ENCODE assay signal across 1 cellular context in the genomic region with DNA sequence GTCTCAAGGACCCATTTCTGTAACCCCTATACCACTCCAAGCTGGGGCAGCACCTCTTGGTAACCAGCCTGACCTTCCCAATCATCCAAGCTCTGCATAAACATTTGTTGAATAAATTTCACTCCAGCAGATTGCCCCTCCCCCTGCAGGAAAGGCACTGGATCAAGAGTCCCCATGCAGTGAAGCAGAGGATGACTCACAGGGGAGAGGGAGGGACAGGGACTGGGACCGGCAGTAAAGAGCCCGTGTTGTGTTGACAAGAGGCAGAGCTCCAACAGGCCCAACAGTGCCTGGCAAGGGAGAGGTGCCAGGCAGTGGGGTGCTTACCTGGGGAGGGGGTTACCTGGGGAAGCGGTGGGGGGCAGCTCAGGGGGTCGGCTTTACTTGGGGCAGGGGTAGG.
TF ChIP-seq lines count a peak whose summit lies in the region.

No MANE protein-coding gene starts in this region.

TF ChIP-seq in HEK293, 187 proteins besides CTCF, POLR2A, EP300 and RAD21 (continued from another document):
- TF ChIP-seq ZNF10 (tag by site-specific recombination; IDR thresholded peaks at IDR 0.05) = no peak
- TF ChIP-seq ZSCAN16 (tag by site-specific recombination; IDR thresholded peaks at IDR 0.05) = no peak
- TF ChIP-seq, protein P1, sequence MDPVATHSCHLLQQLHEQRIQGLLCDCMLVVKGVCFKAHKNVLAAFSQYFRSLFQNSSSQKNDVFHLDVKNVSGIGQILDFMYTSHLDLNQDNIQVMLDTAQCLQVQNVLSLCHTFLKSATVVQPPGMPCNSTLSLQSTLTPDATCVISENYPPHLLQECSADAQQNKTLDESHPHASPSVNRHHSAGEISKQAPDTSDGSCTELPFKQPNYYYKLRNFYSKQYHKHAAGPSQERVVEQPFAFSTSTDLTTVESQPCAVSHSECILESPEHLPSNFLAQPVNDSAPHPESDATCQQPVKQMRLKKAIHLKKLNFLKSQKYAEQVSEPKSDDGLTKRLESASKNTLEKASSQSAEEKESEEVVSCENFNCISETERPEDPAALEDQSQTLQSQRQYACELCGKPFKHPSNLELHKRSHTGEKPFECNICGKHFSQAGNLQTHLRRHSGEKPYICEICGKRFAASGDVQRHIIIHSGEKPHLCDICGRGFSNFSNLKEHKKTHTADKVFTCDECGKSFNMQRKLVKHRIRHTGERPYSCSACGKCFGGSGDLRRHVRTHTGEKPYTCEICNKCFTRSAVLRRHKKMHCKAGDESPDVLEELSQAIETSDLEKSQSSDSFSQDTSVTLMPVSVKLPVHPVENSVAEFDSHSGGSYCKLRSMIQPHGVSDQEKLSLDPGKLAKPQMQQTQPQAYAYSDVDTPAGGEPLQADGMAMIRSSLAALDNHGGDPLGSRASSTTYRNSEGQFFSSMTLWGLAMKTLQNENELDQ (tag by site-specific recombination; IDR thresholded peaks at IDR 0.05; ENCODE audit: low read depth) = no peak
- no peak for TF ChIP-seq KLF10 (tag by site-specific recombination; IDR thresholded peaks at IDR 0.05)
- TF ChIP-seq, protein P2, sequence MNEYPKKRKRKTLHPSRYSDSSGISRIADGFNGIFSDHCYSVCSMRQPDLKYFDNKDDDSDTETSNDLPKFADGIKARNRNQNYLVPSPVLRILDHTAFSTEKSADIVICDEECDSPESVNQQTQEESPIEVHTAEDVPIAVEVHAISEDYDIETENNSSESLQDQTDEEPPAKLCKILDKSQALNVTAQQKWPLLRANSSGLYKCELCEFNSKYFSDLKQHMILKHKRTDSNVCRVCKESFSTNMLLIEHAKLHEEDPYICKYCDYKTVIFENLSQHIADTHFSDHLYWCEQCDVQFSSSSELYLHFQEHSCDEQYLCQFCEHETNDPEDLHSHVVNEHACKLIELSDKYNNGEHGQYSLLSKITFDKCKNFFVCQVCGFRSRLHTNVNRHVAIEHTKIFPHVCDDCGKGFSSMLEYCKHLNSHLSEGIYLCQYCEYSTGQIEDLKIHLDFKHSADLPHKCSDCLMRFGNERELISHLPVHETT (tag by site-specific recombination; IDR thresholded peaks at IDR 0.05) = no peak
- no peak for TF ChIP-seq ZBTB20 (tag by site-specific recombination; IDR thresholded peaks at IDR 0.05)
- TF ChIP-seq HOXD13 (CRISPR knock-in tag; IDR thresholded peaks at IDR 0.05; ENCODE audit: borderline replicate concordance) = no peak
- TF ChIP-seq ZNF266 (tag by site-specific recombination; IDR thresholded peaks at IDR 0.05; ENCODE audit: low read depth) = no peak
- TF ChIP-seq ZNF707 (tag by site-specific recombination; IDR thresholded peaks at IDR 0.05) = no peak
- TF ChIP-seq ZNF366 (tag by site-specific recombination; conservative IDR thresholded peaks at IDR 0.05) = peak; percentile 51
- no peak for TF ChIP-seq ZNF37A (tag by site-specific recombination; IDR thresholded peaks at IDR 0.05)
- TF ChIP-seq ZNF133 (tag by site-specific recombination; IDR thresholded peaks at IDR 0.05) = no peak
- no peak for TF ChIP-seq ZNF549 (tag by site-specific recombination; IDR thresholded peaks at IDR 0.05)
- TF ChIP-seq ZNF76 (tag by site-specific recombination; IDR thresholded peaks at IDR 0.05; ENCODE audit: borderline replicate concordance, low read depth) = no peak
- TF ChIP-seq ZNF394 (tag by site-specific recombination; IDR thresholded peaks at IDR 0.05; ENCODE audit: borderline replicate concordance) = no peak
- TF ChIP-seq ZBTB8A (tag by site-specific recombination; IDR thresholded peaks at IDR 0.05) = no peak
- TF ChIP-seq, protein P3, sequence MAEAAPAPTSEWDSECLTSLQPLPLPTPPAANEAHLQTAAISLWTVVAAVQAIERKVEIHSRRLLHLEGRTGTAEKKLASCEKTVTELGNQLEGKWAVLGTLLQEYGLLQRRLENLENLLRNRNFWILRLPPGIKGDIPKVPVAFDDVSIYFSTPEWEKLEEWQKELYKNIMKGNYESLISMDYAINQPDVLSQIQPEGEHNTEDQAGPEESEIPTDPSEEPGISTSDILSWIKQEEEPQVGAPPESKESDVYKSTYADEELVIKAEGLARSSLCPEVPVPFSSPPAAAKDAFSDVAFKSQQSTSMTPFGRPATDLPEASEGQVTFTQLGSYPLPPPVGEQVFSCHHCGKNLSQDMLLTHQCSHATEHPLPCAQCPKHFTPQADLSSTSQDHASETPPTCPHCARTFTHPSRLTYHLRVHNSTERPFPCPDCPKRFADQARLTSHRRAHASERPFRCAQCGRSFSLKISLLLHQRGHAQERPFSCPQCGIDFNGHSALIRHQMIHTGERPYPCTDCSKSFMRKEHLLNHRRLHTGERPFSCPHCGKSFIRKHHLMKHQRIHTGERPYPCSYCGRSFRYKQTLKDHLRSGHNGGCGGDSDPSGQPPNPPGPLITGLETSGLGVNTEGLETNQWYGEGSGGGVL (tag by site-specific recombination; IDR thresholded peaks at IDR 0.05) = no peak
- no peak for TF ChIP-seq ZNF391 (tag by site-specific recombination; IDR thresholded peaks at IDR 0.05; ENCODE audit: borderline replicate concordance, low read depth)
- TF ChIP-seq, protein P4, sequence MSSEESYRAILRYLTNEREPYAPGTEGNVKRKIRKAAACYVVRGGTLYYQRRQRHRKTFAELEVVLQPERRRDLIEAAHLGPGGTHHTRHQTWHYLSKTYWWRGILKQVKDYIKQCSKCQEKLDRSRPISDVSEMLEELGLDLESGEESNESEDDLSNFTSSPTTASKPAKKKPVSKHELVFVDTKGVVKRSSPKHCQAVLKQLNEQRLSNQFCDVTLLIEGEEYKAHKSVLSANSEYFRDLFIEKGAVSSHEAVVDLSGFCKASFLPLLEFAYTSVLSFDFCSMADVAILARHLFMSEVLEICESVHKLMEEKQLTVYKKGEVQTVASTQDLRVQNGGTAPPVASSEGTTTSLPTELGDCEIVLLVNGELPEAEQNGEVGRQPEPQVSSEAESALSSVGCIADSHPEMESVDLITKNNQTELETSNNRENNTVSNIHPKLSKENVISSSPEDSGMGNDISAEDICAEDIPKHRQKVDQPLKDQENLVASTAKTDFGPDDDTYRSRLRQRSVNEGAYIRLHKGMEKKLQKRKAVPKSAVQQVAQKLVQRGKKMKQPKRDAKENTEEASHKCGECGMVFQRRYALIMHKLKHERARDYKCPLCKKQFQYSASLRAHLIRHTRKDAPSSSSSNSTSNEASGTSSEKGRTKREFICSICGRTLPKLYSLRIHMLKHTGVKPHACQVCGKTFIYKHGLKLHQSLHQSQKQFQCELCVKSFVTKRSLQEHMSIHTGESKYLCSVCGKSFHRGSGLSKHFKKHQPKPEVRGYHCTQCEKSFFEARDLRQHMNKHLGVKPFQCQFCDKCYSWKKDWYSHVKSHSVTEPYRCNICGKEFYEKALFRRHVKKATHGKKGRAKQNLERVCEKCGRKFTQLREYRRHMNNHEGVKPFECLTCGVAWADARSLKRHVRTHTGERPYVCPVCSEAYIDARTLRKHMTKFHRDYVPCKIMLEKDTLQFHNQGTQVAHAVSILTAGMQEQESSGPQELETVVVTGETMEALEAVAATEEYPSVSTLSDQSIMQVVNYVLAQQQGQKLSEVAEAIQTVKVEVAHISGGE (tag by site-specific recombination; conservative IDR thresholded peaks at IDR 0.05; ENCODE audit: low read depth) = no peak; the same call in 1 of the 2 replicates
- TF ChIP-seq ZNF174 (tag by site-specific recombination; IDR thresholded peaks at IDR 0.05) = no peak
- TF ChIP-seq ZNF621 (tag by site-specific recombination; IDR thresholded peaks at IDR 0.05) = no peak
- TF ChIP-seq ZNF658 (tag by site-specific recombination; IDR thresholded peaks at IDR 0.05) = no peak
- peak; percentile 63 for TF ChIP-seq ZNF341 (tag by site-specific recombination; IDR thresholded peaks at IDR 0.05; ENCODE audit: low read depth)
- TF ChIP-seq ZNF571 (tag by site-specific recombination; IDR thresholded peaks at IDR 0.05) = no peak
- peak; percentile 46; the same call in 1 of the 2 replicates for TF ChIP-seq ZBTB48 (tag by site-specific recombination; IDR thresholded peaks at IDR 0.05)
- TF ChIP-seq, protein P5, sequence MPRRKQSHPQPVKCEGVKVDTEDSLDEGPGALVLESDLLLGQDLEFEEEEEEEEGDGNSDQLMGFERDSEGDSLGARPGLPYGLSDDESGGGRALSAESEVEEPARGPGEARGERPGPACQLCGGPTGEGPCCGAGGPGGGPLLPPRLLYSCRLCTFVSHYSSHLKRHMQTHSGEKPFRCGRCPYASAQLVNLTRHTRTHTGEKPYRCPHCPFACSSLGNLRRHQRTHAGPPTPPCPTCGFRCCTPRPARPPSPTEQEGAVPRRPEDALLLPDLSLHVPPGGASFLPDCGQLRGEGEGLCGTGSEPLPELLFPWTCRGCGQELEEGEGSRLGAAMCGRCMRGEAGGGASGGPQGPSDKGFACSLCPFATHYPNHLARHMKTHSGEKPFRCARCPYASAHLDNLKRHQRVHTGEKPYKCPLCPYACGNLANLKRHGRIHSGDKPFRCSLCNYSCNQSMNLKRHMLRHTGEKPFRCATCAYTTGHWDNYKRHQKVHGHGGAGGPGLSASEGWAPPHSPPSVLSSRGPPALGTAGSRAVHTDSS (tag by site-specific recombination; IDR thresholded peaks at IDR 0.05) = no peak
- TF ChIP-seq SP7 (tag by site-specific recombination; IDR thresholded peaks at IDR 0.05) = peak; percentile 44
- no peak for TF ChIP-seq ZNF302 (tag by site-specific recombination; IDR thresholded peaks at IDR 0.05; ENCODE audit: low read depth)
- TF ChIP-seq, protein P6, sequence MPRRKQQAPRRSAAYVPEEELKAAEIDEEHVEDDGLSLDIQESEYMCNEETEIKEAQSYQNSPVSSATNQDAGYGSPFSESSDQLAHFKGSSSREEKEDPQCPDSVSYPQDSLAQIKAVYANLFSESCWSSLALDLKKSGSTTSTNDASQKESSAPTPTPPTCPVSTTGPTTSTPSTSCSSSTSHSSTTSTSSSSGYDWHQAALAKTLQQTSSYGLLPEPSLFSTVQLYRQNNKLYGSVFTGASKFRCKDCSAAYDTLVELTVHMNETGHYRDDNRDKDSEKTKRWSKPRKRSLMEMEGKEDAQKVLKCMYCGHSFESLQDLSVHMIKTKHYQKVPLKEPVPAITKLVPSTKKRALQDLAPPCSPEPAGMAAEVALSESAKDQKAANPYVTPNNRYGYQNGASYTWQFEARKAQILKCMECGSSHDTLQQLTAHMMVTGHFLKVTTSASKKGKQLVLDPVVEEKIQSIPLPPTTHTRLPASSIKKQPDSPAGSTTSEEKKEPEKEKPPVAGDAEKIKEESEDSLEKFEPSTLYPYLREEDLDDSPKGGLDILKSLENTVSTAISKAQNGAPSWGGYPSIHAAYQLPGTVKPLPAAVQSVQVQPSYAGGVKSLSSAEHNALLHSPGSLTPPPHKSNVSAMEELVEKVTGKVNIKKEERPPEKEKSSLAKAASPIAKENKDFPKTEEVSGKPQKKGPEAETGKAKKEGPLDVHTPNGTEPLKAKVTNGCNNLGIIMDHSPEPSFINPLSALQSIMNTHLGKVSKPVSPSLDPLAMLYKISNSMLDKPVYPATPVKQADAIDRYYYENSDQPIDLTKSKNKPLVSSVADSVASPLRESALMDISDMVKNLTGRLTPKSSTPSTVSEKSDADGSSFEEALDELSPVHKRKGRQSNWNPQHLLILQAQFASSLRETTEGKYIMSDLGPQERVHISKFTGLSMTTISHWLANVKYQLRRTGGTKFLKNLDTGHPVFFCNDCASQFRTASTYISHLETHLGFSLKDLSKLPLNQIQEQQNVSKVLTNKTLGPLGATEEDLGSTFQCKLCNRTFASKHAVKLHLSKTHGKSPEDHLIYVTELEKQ (tag by site-specific recombination; IDR thresholded peaks at IDR 0.05; ENCODE audit: borderline replicate concordance) = no peak
- TF ChIP-seq ZIC2 (tag by site-specific recombination; IDR thresholded peaks at IDR 0.05) = peak; percentile 83
- no peak for TF ChIP-seq ZNF776 (tag by site-specific recombination; IDR thresholded peaks at IDR 0.05; ENCODE audit: borderline replicate concordance)
- TF ChIP-seq, protein P7, sequence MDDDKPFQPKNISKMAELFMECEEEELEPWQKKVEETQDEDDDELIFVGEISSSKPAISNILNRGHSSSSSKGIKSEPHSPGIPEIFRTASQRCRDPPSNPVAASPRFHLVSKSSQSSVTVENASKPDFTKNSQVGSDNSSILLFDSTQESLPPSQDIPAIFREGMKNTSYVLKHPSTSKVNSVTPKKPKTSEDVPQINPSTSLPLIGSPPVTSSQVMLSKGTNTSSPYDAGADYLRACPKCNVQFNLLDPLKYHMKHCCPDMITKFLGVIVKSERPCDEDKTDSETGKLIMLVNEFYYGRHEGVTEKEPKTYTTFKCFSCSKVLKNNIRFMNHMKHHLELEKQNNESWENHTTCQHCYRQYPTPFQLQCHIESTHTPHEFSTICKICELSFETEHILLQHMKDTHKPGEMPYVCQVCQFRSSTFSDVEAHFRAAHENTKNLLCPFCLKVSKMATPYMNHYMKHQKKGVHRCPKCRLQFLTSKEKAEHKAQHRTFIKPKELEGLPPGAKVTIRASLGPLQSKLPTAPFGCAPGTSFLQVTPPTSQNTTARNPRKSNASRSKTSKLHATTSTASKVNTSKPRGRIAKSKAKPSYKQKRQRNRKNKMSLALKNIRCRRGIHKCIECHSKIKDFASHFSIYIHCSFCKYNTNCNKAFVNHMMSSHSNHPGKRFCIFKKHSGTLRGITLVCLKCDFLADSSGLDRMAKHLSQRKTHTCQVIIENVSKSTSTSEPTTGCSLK (tag by site-specific recombination; IDR thresholded peaks at IDR 0.05) = no peak
- no peak for TF ChIP-seq TCF7L2 (IDR thresholded peaks at IDR 0.05; ENCODE audit: borderline replicate concordance, low read depth, low read length)
- TF ChIP-seq ZSCAN30 (tag by site-specific recombination; IDR thresholded peaks at IDR 0.05) = no peak
- TF ChIP-seq, protein P8, sequence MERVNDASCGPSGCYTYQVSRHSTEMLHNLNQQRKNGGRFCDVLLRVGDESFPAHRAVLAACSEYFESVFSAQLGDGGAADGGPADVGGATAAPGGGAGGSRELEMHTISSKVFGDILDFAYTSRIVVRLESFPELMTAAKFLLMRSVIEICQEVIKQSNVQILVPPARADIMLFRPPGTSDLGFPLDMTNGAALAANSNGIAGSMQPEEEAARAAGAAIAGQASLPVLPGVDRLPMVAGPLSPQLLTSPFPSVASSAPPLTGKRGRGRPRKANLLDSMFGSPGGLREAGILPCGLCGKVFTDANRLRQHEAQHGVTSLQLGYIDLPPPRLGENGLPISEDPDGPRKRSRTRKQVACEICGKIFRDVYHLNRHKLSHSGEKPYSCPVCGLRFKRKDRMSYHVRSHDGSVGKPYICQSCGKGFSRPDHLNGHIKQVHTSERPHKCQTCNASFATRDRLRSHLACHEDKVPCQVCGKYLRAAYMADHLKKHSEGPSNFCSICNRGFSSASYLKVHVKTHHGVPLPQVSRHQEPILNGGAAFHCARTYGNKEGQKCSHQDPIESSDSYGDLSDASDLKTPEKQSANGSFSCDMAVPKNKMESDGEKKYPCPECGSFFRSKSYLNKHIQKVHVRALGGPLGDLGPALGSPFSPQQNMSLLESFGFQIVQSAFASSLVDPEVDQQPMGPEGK (tag by site-specific recombination; IDR thresholded peaks at IDR 0.05) = peak; percentile 82
- TF ChIP-seq ZNF558 (tag by site-specific recombination; IDR thresholded peaks at IDR 0.05) = no peak
TF ChIP-seq in HEK293: peak in this region for 20.
